25 cellular contexts compared by ENCODE assay signal in genomic region chr22:35066768-35067167, GRCh38. TPM values are rescaled to one million over a fixed set of nuclear protein-coding genes. Genes with fewer than 3 reads are reported as not detected.
"Had no signal": no experiment of that assay in that cellular context is flagged by ENCODE, and none has a peak within 500 bp of the region (broad histone marks: within the 10 kb centered on the region; RNA-seq: fewer than 3 reads in every experiment).

No MANE protein-coding gene starts in this region.

- H3K9me3 Mint-ChIP-seq: activated naive CD4-positive, alpha-beta T cell treated with anti-CD3 and anti-CD28 coated beads, Interleukin-2, amount 50 U/mL, for 24 hours; central memory CD8-positive, alpha-beta T cell; memory B cell; natural killer cell; stimulated activated memory B cell treated with anti-CD40 and anti-IgM and Interleukin-4, amounts not matched to agents 10 μg/mL and 1 μg/mL and 100 μg/mL, for 72 hours; WTC11 had no signal

- H3K27ac ChIP-seq: dorsolateral prefrontal cortex, esophagus muscularis mucosa, skin epidermis, stomach, suprapubic skin, uterus had no signal

- H3K4me3 Mint-ChIP-seq: activated naive CD4-positive, alpha-beta T cell treated with anti-CD3 and anti-CD28 coated beads, Interleukin-2, amount 50 U/mL, for 24 hours; central memory CD8-positive, alpha-beta T cell; memory B cell; natural killer cell; stimulated activated memory B cell treated with anti-CD40 and anti-IgM and Interleukin-4, amounts not matched to agents 10 μg/mL and 1 μg/mL and 100 μg/mL, for 72 hours; WTC11 had no signal

- H3K4me3 ChIP-seq: dorsolateral prefrontal cortex, esophagus muscularis mucosa, skin epidermis, stomach, suprapubic skin, uterus had no signal

- H3K36me3 ChIP-seq: esophagus muscularis mucosa, stomach, suprapubic skin, tibial nerve, uterus had no signal

- ATAC-seq: natural killer cell; stimulated activated memory B cell treated with anti-CD40 and anti-IgM and Interleukin-4, amounts not matched to agents 10 μg/mL and 1 μg/mL and 100 μg/mL, for 72 hours; WTC11 had no signal

- H3K4me1 ChIP-seq: esophagus muscularis mucosa, stomach, suprapubic skin, tibial nerve, uterus had no signal

- DNase-seq: activated gamma-delta T cell treated with Interleukin-2 at 50 U/mL for 16 hours; activated T-cell treated with anti-CD3 and anti-CD28 coated beads, Interleukin-2, amount 50 U/mL, for 1 hour; dorsolateral prefrontal cortex; glutamatergic neuron; hypothalamus; natural killer cell; stimulated activated CD4-positive, alpha-beta T cell treated with anti-CD3 and anti-CD28 coated beads, Interleukin-15, amount 100 ng/mL, for 24 hours; stomach; T-helper 9 cell; uterus had no signal

- H3K4me1 Mint-ChIP-seq: activated naive CD4-positive, alpha-beta T cell treated with anti-CD3 and anti-CD28 coated beads, Interleukin-2, amount 50 U/mL, for 24 hours; central memory CD8-positive, alpha-beta T cell; memory B cell; natural killer cell; stimulated activated memory B cell treated with anti-CD40 and anti-IgM and Interleukin-4, amounts not matched to agents 10 μg/mL and 1 μg/mL and 100 μg/mL, for 72 hours had no signal

- H3K27me3 Mint-ChIP-seq: stimulated activated memory B cell treated with anti-CD40 and anti-IgM and Interleukin-4, amounts not matched to agents 10 μg/mL and 1 μg/mL and 100 μg/mL, for 72 hours had no signal

- H3K36me3 Mint-ChIP-seq: activated naive CD4-positive, alpha-beta T cell treated with anti-CD3 and anti-CD28 coated beads, Interleukin-2, amount 50 U/mL, for 24 hours; memory B cell; natural killer cell; stimulated activated memory B cell treated with anti-CD40 and anti-IgM and Interleukin-4, amounts not matched to agents 10 μg/mL and 1 μg/mL and 100 μg/mL, for 72 hours; WTC11 had no signal

- H3K27ac Mint-ChIP-seq: activated naive CD4-positive, alpha-beta T cell treated with anti-CD3 and anti-CD28 coated beads, Interleukin-2, amount 50 U/mL, for 24 hours; memory B cell; natural killer cell; stimulated activated memory B cell treated with anti-CD40 and anti-IgM and Interleukin-4, amounts not matched to agents 10 μg/mL and 1 μg/mL and 100 μg/mL, for 72 hours had no signal

- H3K27me3 ChIP-seq: esophagus muscularis mucosa, stomach, suprapubic skin, tibial nerve, uterus had no signal

- H3K9me3 ChIP-seq: esophagus muscularis mucosa, stomach, suprapubic skin, tibial nerve, uterus had no signal

RNA-seq across cellular contexts. Expression of gene ISX, which starts 0.8 kb away (rescaled TPM):
- total RNA-seq: astrocyte; dorsolateral prefrontal cortex; esophagus muscularis mucosa; frontal cortex; mucosa of gallbladder; natural killer cell; osteocyte; pulmonary artery endothelial cell; suprapubic skin; T-helper 1 cell treated with Interleukin-12 subunit alpha and Interleukin-12 subunit beta and Interleukin-4 antibody, amounts not matched to agents 30 ng/mL and 1 ng/mL, for 36 hours; tibial nerve; WTC11 had no signal
- polyA plus RNA-seq: stomach had no signal
